Comparison of ENCODE assay signal across 13 cellular contexts in the genomic region with DNA sequence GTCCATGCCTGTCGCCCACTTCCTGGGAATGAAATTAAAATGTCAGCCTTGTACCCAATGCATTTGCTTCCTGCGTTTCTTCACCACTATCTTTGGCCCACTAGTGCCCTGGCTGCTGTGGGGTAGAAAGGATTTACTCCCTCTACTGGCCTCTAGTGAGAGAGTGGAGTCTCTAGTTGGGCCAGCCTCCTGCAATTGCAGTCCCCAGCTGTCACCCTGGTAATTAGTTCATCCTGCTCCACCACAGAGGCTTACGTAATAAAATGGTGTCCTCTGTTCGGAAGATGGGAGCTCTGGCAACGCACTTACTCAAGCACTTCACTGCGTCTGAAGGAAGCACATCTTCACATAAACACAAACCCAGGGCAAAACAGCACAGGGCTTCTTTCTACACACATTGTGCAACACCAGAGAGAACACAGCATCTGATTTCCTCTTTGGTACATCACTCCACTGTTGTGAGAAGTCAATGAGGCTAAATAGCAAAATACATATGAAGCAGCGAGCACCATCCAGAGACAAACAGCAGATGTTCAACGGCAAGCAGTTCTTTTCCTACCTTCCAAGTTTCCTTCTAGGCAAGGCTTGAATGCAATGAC.
DNase-seq lines count a peak whose midpoint lies in the region; ATAC-seq and TF ChIP-seq lines count a peak whose summit lies in the region.
"Had no signal": no experiment of that assay in that cellular context is flagged by ENCODE, and none has a peak within 500 bp of the region (broad histone marks: within the 10 kb centered on the region; RNA-seq: fewer than 3 reads in every experiment).

No MANE protein-coding gene starts in this region.

- ATAC-seq in lower lobe of right lung = no peak
- ATAC-seq in HG03025 (IDR thresholded peaks at IDR 0.05; ENCODE audit: low FRiP score, unreplicated experiment) = no peak
- ATAC-seq: heart right ventricle had no signal

- DNase-seq in DMS 273 treated with DMSO at 0.1 percent for 48 hours (lab: John Stamatoyannopoulos, UW) = peak; percentile 12
- peak; percentile 27 for DNase-seq in Jurkat, Clone E6-1 (ENCODE audit: low read depth, low spot score)
- DNase-seq in OCI-LY7 (ENCODE audit: low spot score) = peak; percentile 5
- DNase-seq in hepatocyte (ENCODE audit: low spot score) = no peak
- no peak for DNase-seq in lower lobe of right lung
- no peak for DNase-seq in COR-L47 (lab: John Stamatoyannopoulos, UW)
- no peak for DNase-seq in osteoblast (ENCODE audit: insufficient read length, low spot score, missing footprints)
- DNase-seq: activated T-cell treated with anti-CD3 and anti-CD28 coated beads, Interleukin-2, amount 50 U/mL, for 48 hours; caudate nucleus; heart right ventricle; MG63; nucleus accumbens had no signal

- H3K4me2 ChIP-seq in OCI-LY7 (ENCODE audit: low read length) (no peak overlapping the region), hepatocyte (no peak overlapping the region), osteoblast (ENCODE audit: insufficient read depth, low read length) (no peak overlapping the region)

- peak; percentile 59 for TF ChIP-seq CTCF in OCI-LY7 (conservative IDR thresholded peaks at IDR 0.05; ENCODE audit: low read length)
- TF ChIP-seq CTCF in hepatocyte (IDR thresholded peaks at IDR 0.05; ENCODE audit: poor library complexity) = peak; percentile 14
- no peak for TF ChIP-seq CTCF in lower lobe of right lung (IDR thresholded peaks at IDR 0.05)
- TF ChIP-seq CTCF in osteoblast (IDR thresholded peaks at IDR 0.05; ENCODE audit: extremely low read depth, low read depth, low read length) = no peak

- H2AFZ ChIP-seq in OCI-LY7 (ENCODE audit: low read length) (no peak overlapping the region), hepatocyte (no peak overlapping the region), osteoblast (ENCODE audit: low read length) (no peak overlapping the region)

- no peaks in the 10 kb centered on the region for H3K9me2 ChIP-seq in OCI-LY7 (ENCODE audit: insufficient read depth, low read length)
- no peaks in the 10 kb centered on the region for H3K9me2 ChIP-seq in hepatocyte (replicated peaks; ENCODE audit: insufficient read depth)

- POLR2A ChIA-PET in OCI-LY7 (lab: Charles Lee) = interaction anchor here (0.6 kb wide), 1 partner anchor 43 kb away, joined by 3 read pairs; no protein-coding TSS in a partner anchor

- no peak overlapping the region for H3K4me3 ChIP-seq in Jurkat, Clone E6-1 (ENCODE audit: low read length)
- H3K4me3 ChIP-seq in OCI-LY7 (ENCODE audit: low read depth, low read length, poor library complexity, severe bottlenecking) (no peak overlapping the region), hepatocyte (no peak overlapping the region), lower lobe of right lung (no peak overlapping the region), osteoblast (ENCODE audit: insufficient read depth, low read length) (no peak overlapping the region)
- H3K4me3 ChIP-seq: heart right ventricle, MG63 had no signal

- H4K20me1 ChIP-seq in OCI-LY7 (ENCODE audit: insufficient read depth, low read length) (no peaks in the 10 kb centered on the region), hepatocyte (ENCODE audit: insufficient read depth, poor library complexity, severe bottlenecking) (no peaks in the 10 kb centered on the region), osteoblast (ENCODE audit: insufficient read depth, low read length) (no peaks in the 10 kb centered on the region)

- H3K9me3 ChIP-seq in OCI-LY7 (ENCODE audit: low read length) (no peaks in the 10 kb centered on the region), hepatocyte (ENCODE audit: low read depth) (no peaks in the 10 kb centered on the region), lower lobe of right lung (no peaks in the 10 kb centered on the region), osteoblast (ENCODE audit: low read depth, low read length) (no peaks in the 10 kb centered on the region)
- H3K9me3 ChIP-seq: MG63 had no signal

- 82% methylated on average over 8 of the region's 8 CpGs for WGBS in hepatocyte (ENCODE audit: low lambda C conversion rate, missing lambda C conversion rate)

- intact Hi-C loops in OCI-LY7 (cut with micrococcal nuclease; ENCODE audit: unreplicated experiment) (loop anchor here (1.0 to 10.0 kb wide), 2 partner anchors 28 to 248 kb away; no protein-coding TSS in a partner anchor), lower lobe of right lung (cut with DNase I) (no loop called here)

- no peak overlapping the region for H3K27ac ChIP-seq in OCI-LY7 (ENCODE audit: low read depth, low read length, poor library complexity, severe bottlenecking)
- H3K27ac ChIP-seq in hepatocyte = no peak overlapping the region
- H3K27ac ChIP-seq in lower lobe of right lung = no peak overlapping the region
- H3K27ac ChIP-seq in osteoblast (ENCODE audit: low read depth, low read length) = no peak overlapping the region
- H3K27ac ChIP-seq: heart right ventricle had no signal

- H3K79me2 ChIP-seq in OCI-LY7 (ENCODE audit: insufficient read depth, low read depth, low read length) = no peaks in the 10 kb centered on the region
- no peaks in the 10 kb centered on the region for H3K79me2 ChIP-seq in hepatocyte
- H3K79me2 ChIP-seq in osteoblast (ENCODE audit: insufficient read depth, low read length) = no peaks in the 10 kb centered on the region

- H3K4me1 ChIP-seq in OCI-LY7 (ENCODE audit: insufficient read depth, low read length, poor library complexity, severe bottlenecking) (no peaks in the 10 kb centered on the region), hepatocyte (ENCODE audit: insufficient read depth) (no peaks in the 10 kb centered on the region), lower lobe of right lung (no peaks in the 10 kb centered on the region), osteoblast (ENCODE audit: insufficient read depth, low read length) (no peaks in the 10 kb centered on the region)
- H3K4me1 ChIP-seq: heart right ventricle had no signal

- H3K27me3 ChIP-seq in hepatocyte = no peaks in the 10 kb centered on the region
- H3K27me3 ChIP-seq in lower lobe of right lung (ENCODE audit: low read depth) = no peaks in the 10 kb centered on the region
- no peaks in the 10 kb centered on the region for H3K27me3 ChIP-seq in osteoblast (ENCODE audit: insufficient read depth, low read length)
- H3K27me3 ChIP-seq: MG63 had no signal

- H3K36me3 ChIP-seq in OCI-LY7 (ENCODE audit: insufficient read depth, low read length) = no peaks in the 10 kb centered on the region
- no peaks in the 10 kb centered on the region for H3K36me3 ChIP-seq in hepatocyte (replicated peaks; ENCODE audit: insufficient read depth, low read depth)
- H3K36me3 ChIP-seq in lower lobe of right lung = no peaks in the 10 kb centered on the region
- no peaks in the 10 kb centered on the region for H3K36me3 ChIP-seq in osteoblast (ENCODE audit: insufficient read depth, low read length)
- H3K36me3 ChIP-seq: heart right ventricle, MG63 had no signal

- BruUV-seq in OCI-LY7 (replicated peaks; lab: Mats Ljungman, UMichigan) = no TSS peak

- CTCF ChIA-PET in OCI-LY7 (lab: Charles Lee; ENCODE audit: unreplicated experiment) = no interaction called here

Comparison
In these comparisons a context has a peak if more than half of its experiments do, and no peak if none do; other contexts are left out.
1. DNase-seq: peak in DMS 273 treated with DMSO at 0.1 percent for 48 hours (single experiment), Jurkat, Clone E6-1 (single experiment) and OCI-LY7 (single experiment); none in hepatocyte (single experiment), lower lobe of right lung (single experiment), COR-L47 (single experiment) and osteoblast (single experiment).
2. CTCF ChIP-seq: peak in OCI-LY7 (single experiment) and hepatocyte (single experiment); none in lower lobe of right lung (single experiment) and osteoblast (single experiment).